ENCODE assay signal across 8 cellular contexts in genomic region chr2:120737802-120738516, GRCh38. TPM values are rescaled to one million over a fixed set of nuclear protein-coding genes. Genes with fewer than 3 reads are reported as not detected.
A peak's percentile ranks its signal among the peaks of the same experiment; 100 is the strongest.
DNase-seq lines count a peak whose midpoint lies in the region; ATAC-seq and TF ChIP-seq lines count a peak whose summit lies in the region.
"Had no signal": no experiment of that assay in that cellular context is flagged by ENCODE, and none has a peak within 500 bp of the region (broad histone marks: within the 10 kb centered on the region; RNA-seq: fewer than 3 reads in every experiment).

No MANE protein-coding gene starts in this region.

- H3K27me3 Mint-ChIP-seq in WTC11 (ENCODE audit: low read depth): no peaks in the 10 kb centered on the region

- POLR2A ChIA-PET in WTC11 (lab: Charles Lee): interaction anchor here (0.7 to 4.4 kb wide), 8 partner anchors 27 to 342 kb away, joined by 3 to 33 read pairs (median 3); no protein-coding TSS in a partner anchor

- H3K9ac ChIP-seq in HUES48 (ENCODE audit: low read depth, low read length): peak overlapping the region; percentile 49
- peak overlapping the region; percentile 36 to 63 for H3K9ac ChIP-seq in stomach smooth muscle (ENCODE audit: low read length in 2 of 2)

- H3K9me3 ChIP-seq in HUES48 (ENCODE audit: control insufficient read depth, insufficient read depth, low read length) (no peaks in the 10 kb centered on the region), stomach smooth muscle (ENCODE audit: control insufficient read depth in 2 of 2, low read length in 2 of 2) (no peaks in the 10 kb centered on the region)

- H3K27ac ChIP-seq in HUES48 (ENCODE audit: low read depth, low read length) (peak overlapping the region; percentile 97), stomach smooth muscle (ENCODE audit: low read length) (peak overlapping the region; percentile 70)

- peak overlapping the region; percentile 88 for H3K4me3 Mint-ChIP-seq in WTC11
- H3K4me3 Mint-ChIP-seq: activated B cell treated with CpG ODN at 0.5 μM for 24 hours had no signal

- no peaks in the 10 kb centered on the region for H3K36me3 ChIP-seq in HUES48 (ENCODE audit: control insufficient read depth, insufficient read depth, low read length)
- H3K36me3 ChIP-seq in kidney epithelial cell (ENCODE audit: control insufficient read depth, insufficient read depth, low read length): no peaks in the 10 kb centered on the region
- no peaks in the 10 kb centered on the region for H3K36me3 ChIP-seq in stomach smooth muscle (ENCODE audit: control insufficient read depth in 2 of 2, insufficient read depth in 2 of 2, low read length in 2 of 2)

- no peak for TF ChIP-seq CTCF in WTC11 (IDR thresholded peaks at IDR 0.05)
- no peak for TF ChIP-seq CTCF in kidney epithelial cell (IDR thresholded peaks at IDR 0.05; ENCODE audit: insufficient read depth, low read length, poor library complexity, severe bottlenecking)

- peak; percentile 14 for ATAC-seq in WTC11
- ATAC-seq in HG02970 (IDR thresholded peaks at IDR 0.05; ENCODE audit: low FRiP score, unreplicated experiment): no peak

- H3K27me3 ChIP-seq in HUES48 (ENCODE audit: control insufficient read depth, insufficient read depth, low read length) (0 out of 2 replicates have a peak, but pooled peaks cover 3% of the 10 kb centered on the region), kidney epithelial cell (ENCODE audit: control insufficient read depth, insufficient read depth, low read length) (peaks cover 2% of the 10 kb centered on the region), stomach smooth muscle (ENCODE audit: control insufficient read depth in 1 of 2, insufficient read depth in 2 of 2, low read length in 2 of 2) (peaks cover 0 to 6% of the 10 kb centered on the region in 2 donors)

- peaks cover 56% of the 10 kb centered on the region for H3K4me1 Mint-ChIP-seq in WTC11

- peak overlapping the region; percentile 99 for H3K27ac Mint-ChIP-seq in WTC11
- H3K27ac Mint-ChIP-seq: activated B cell treated with CpG ODN at 0.5 μM for 24 hours had no signal

- H3K4me1 ChIP-seq in HUES48 (ENCODE audit: control insufficient read depth, insufficient read depth, low read length): peaks cover 53% of the 10 kb centered on the region
- peaks cover 51% of the 10 kb centered on the region for H3K4me1 ChIP-seq in stomach smooth muscle (ENCODE audit: control insufficient read depth, insufficient read depth, low read length)

- CTCF ChIA-PET in WTC11 (lab: Charles Lee): interaction anchor here (0.9 to 3.1 kb wide), 19 partner anchors 8 to 424 kb away, joined by 3 to 18 read pairs (median 5); no protein-coding TSS in a partner anchor

- H3K9me3 Mint-ChIP-seq in WTC11: no peaks in the 10 kb centered on the region
- H3K9me3 Mint-ChIP-seq: activated B cell treated with CpG ODN at 0.5 μM for 24 hours had no signal

- no peaks in the 10 kb centered on the region for H3K36me3 Mint-ChIP-seq in WTC11

- H3K4me3 ChIP-seq in HUES48 (ENCODE audit: low read depth, low read length): peak overlapping the region; percentile 85
- H3K4me3 ChIP-seq in kidney epithelial cell (ENCODE audit: low read depth, low read length): peak overlapping the region; percentile 80
- peak overlapping the region; percentile 69 to 81 for H3K4me3 ChIP-seq in stomach smooth muscle (ENCODE audit: low read length in 2 of 2)

- DNase-seq in WTC11 (ENCODE audit: low spot score): peak; percentile 72
- no peak for DNase-seq in kidney epithelial cell (ENCODE audit: low read depth)
- DNase-seq in activated CD4-positive, alpha-beta T cell treated with anti-CD3 and anti-CD28 coated beads, Interleukin-2, amount 50 U/mL, for 48 hours: no peak
- DNase-seq in HuH-7.5 (ENCODE audit: low spot score): no peak
- DNase-seq: activated B cell treated with CpG ODN at 0.5 μM for 24 hours had no signal

TF ChIP-seq in WTC11, 78 proteins besides CTCF, POLR2A, EP300 and RAD21 (continues in another document):
- TF ChIP-seq CREM (CRISPR knock-in tag; IDR thresholded peaks at IDR 0.05) (no peak), ERG (CRISPR knock-in tag; IDR thresholded peaks at IDR 0.05) (no peak), FOXP4 (CRISPR knock-in tag; IDR thresholded peaks at IDR 0.05) (no peak), ZNF423 (CRISPR knock-in tag; IDR thresholded peaks at IDR 0.05) (0 out of 2 replicates have a peak, but pooled peaks have one; percentile 4), GRHL2 (CRISPR knock-in tag; IDR thresholded peaks at IDR 0.05; ENCODE audit: insufficient replicate concordance, severe bottlenecking) (no peak), PREB (CRISPR knock-in tag; IDR thresholded peaks at IDR 0.05; ENCODE audit: borderline replicate concordance) (no peak), ZNF121 (CRISPR knock-in tag; IDR thresholded peaks at IDR 0.05) (no peak), ESRRA (CRISPR knock-in tag; IDR thresholded peaks at IDR 0.05; ENCODE audit: borderline replicate concordance) (no peak), SMAD3 (CRISPR knock-in tag; IDR thresholded peaks at IDR 0.05; ENCODE audit: borderline replicate concordance) (no peak), MAX (CRISPR knock-in tag; IDR thresholded peaks at IDR 0.05) (0 out of 2 replicates have a peak, but pooled peaks have one; percentile 23), PRDM15 (CRISPR knock-in tag; IDR thresholded peaks at IDR 0.05) (peak; percentile 75)

RNA-seq across cellular contexts. Expression of gene GLI2, which starts 2.3 kb away (rescaled TPM):
- total RNA-seq in WTC11 (2021): 45.9 to 60.9 TPM (median 48.6 TPM) in 3 replicates
- total RNA-seq in kidney epithelial cell: 4.8 and 4.9 TPM in 2 replicates
- total RNA-seq: activated B cell treated with CpG ODN at 0.5 μM for 24 hours had no signal
